ENCODE assay signal across 8 cellular contexts in the genomic region with DNA sequence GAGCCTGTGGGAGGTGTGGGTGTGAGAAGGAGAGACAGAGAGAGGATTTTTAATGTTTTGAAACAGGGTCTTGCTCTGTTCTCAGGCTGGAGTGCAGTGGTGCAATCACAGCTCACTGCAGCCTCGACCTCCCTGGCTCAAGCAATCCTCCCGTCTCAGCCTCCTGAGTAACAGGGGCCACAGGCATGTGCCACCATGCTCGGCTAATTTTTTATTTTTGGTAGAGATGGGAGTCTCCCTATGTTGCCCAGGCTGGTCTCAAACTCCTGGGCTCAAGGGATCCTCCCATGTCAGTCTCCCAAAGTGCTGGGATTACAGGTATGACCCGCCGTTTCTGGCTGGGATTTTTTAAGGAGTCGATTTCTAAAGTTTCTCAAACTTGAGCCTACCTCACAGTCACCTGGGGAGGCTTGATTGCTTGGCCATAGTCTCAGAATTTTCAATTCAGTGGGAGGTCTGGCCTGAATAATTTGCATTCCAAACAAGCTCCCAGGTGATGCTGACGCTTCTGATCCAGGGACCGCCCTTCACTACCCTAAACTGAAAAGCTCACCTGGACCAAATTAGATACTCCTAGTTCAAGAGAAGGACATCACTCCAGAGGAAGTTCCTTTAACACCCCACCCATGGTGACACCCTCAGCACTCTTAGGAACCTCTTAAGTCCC.
A peak's percentile ranks its signal among the peaks of the same experiment; 100 is the strongest.
DNase-seq lines count a peak whose midpoint lies in the region; ATAC-seq and TF ChIP-seq lines count a peak whose summit lies in the region.

No MANE protein-coding gene starts in this region.

- H3K79me2 ChIP-seq in Karpas-422 (ENCODE audit: low read length): peaks cover 16% of the 10 kb centered on the region

- peak overlapping the region; percentile 98 for H3K27ac ChIP-seq in Karpas-422 (ENCODE audit: low read length)
- H3K27ac ChIP-seq in naive thymus-derived CD4-positive, alpha-beta T cell (ENCODE audit: low read depth, low read length): no peak overlapping the region

- H3K9me3 ChIP-seq in BE2C (no peaks in the 10 kb centered on the region), Karpas-422 (ENCODE audit: low read length) (no peaks in the 10 kb centered on the region)
- H3K9me3 ChIP-seq in naive thymus-derived CD4-positive, alpha-beta T cell (ENCODE audit: control insufficient read depth in 2 of 3, low read length in 3 of 3): no peaks in the 10 kb centered on the region

- CTCF ChIA-PET in naive thymus-derived CD4-positive, alpha-beta T cell (lab: Charles Lee): interaction anchor here (0.6 to 4.1 kb wide), 21 partner anchors 13 to 433 kb away, joined by 3 to 30 read pairs (median 4); a partner anchor contains a TSS
- CTCF ChIA-PET in GM10248 (lab: Yijun Ruan, JAX): interaction anchor here (0.6 to 13.9 kb wide), 54 partner anchors 8 to 656 kb away, joined by 3 to 277 read pairs (median 4); a partner anchor contains a TSS

- peaks cover 0 to 2% (median 0%) of the 10 kb centered on the region in 5 donors for H3K36me3 Mint-ChIP-seq in naive thymus-derived CD4-positive, alpha-beta T cell

- H3K9ac ChIP-seq in Karpas-422 (ENCODE audit: low read length): peak overlapping the region; percentile 80

- no peak overlapping the region for H2AFZ ChIP-seq in Karpas-422 (ENCODE audit: low read length)

- no peak for DNase-seq in BE2C
- DNase-seq in Karpas-422: peak; percentile 70
- no peak for DNase-seq in choroid plexus epithelial cell (ENCODE audit: low read depth)
- DNase-seq in naive thymus-derived CD4-positive, alpha-beta T cell: no peak
- DNase-seq in sciatic nerve (ENCODE audit: low spot score): no peak
- DNase-seq in amygdala (lab: John Stamatoyannopoulos, UW): no peak
- no peak for DNase-seq in GM10248 (ENCODE audit: extremely low spot score)

- POLR2A ChIA-PET in naive thymus-derived CD4-positive, alpha-beta T cell (lab: Charles Lee): interaction anchor here (0.7 kb wide), 1 partner anchor 309 kb away, joined by 3 read pairs; a partner anchor contains a TSS
- POLR2A ChIA-PET in GM10248 (lab: Yijun Ruan, JAX): interaction anchor here (0.6 to 2.7 kb wide), 6 partner anchors 15 to 212 kb away, joined by 3 to 28 read pairs (median 4); a partner anchor contains a TSS

- H3K36me3 ChIP-seq in BE2C (no peaks in the 10 kb centered on the region), Karpas-422 (ENCODE audit: insufficient read depth, low read length) (no peaks in the 10 kb centered on the region)
- no peaks in the 10 kb centered on the region for H3K36me3 ChIP-seq in naive thymus-derived CD4-positive, alpha-beta T cell (ENCODE audit: control insufficient read depth in 2 of 3, insufficient read depth in 3 of 3, low read length in 3 of 3)

- no peaks in the 10 kb centered on the region for H4K20me1 ChIP-seq in Karpas-422 (ENCODE audit: insufficient read depth, low read depth, low read length)

- H3K4me3 Mint-ChIP-seq in naive thymus-derived CD4-positive, alpha-beta T cell: peak overlapping the region; percentile 73 to 94 (median 89)

- H3K9me2 ChIP-seq in Karpas-422 (replicated peaks; ENCODE audit: insufficient read depth, low read length): no peaks in the 10 kb centered on the region

- intact Hi-C loops in naive thymus-derived CD4-positive, alpha-beta T cell (cut with micrococcal nuclease): loop anchor here (1.0 to 2.0 kb wide), 2 partner anchors 28 kb away; no protein-coding TSS in a partner anchor
- intact Hi-C loops in sciatic nerve (cut with DNase I): loop anchor here (5.0 kb wide), 1 partner anchor 124 kb away; no protein-coding TSS in a partner anchor

- H3K27me3 ChIP-seq in BE2C: no peaks in the 10 kb centered on the region
- no peaks in the 10 kb centered on the region for H3K27me3 ChIP-seq in Karpas-422 (ENCODE audit: low read length)
- H3K27me3 ChIP-seq in naive thymus-derived CD4-positive, alpha-beta T cell (ENCODE audit: control insufficient read depth in 2 of 2, insufficient read depth in 2 of 2, low read length in 2 of 2): no peaks in the 10 kb centered on the region

- no peaks in the 10 kb centered on the region for H3K9me3 Mint-ChIP-seq in naive thymus-derived CD4-positive, alpha-beta T cell

- TF ChIP-seq CTCF in BE2C (IDR thresholded peaks at IDR 0.05; ENCODE audit: low read depth, low read length): no peak
- TF ChIP-seq CTCF in choroid plexus epithelial cell (conservative IDR thresholded peaks at IDR 0.05; ENCODE audit: low read depth, low read length): no peak
- TF ChIP-seq CTCF in GM10248 (IDR thresholded peaks at IDR 0.05; ENCODE audit: control extremely low read depth, extremely low read depth, low read depth, missing control alignments): no peak

- H3K4me3 ChIP-seq in BE2C (ENCODE audit: low read depth, low read length) (peak overlapping the region; percentile 51), Karpas-422 (ENCODE audit: low read length) (peak overlapping the region; percentile 74), choroid plexus epithelial cell (ENCODE audit: low read depth, low read length) (peak overlapping the region; percentile 60)
- peak overlapping the region; percentile 77 for H3K4me3 ChIP-seq in naive thymus-derived CD4-positive, alpha-beta T cell (ENCODE audit: low read length)

- H3K27ac Mint-ChIP-seq in naive thymus-derived CD4-positive, alpha-beta T cell: peak overlapping the region in 4 of 9 donors; percentile 57 to 90 (median 87)

- H3K4me1 Mint-ChIP-seq in naive thymus-derived CD4-positive, alpha-beta T cell: peaks cover 3 to 25% (median 16%) of the 10 kb centered on the region in 7 donors

- no peak for ATAC-seq in naive thymus-derived CD4-positive, alpha-beta T cell
- no peak for ATAC-seq in sciatic nerve
- no peak for ATAC-seq in HG03521 (IDR thresholded peaks at IDR 0.05; ENCODE audit: unreplicated experiment)

- peak overlapping the region; percentile 92 for H3K4me2 ChIP-seq in Karpas-422 (ENCODE audit: low read depth, low read length, poor library complexity, severe bottlenecking)

- no peaks in the 10 kb centered on the region for H3K27me3 Mint-ChIP-seq in naive thymus-derived CD4-positive, alpha-beta T cell

- H3K4me1 ChIP-seq in BE2C (no peaks in the 10 kb centered on the region), Karpas-422 (ENCODE audit: low read length) (peaks cover 82% of the 10 kb centered on the region)
- peaks cover 6 to 11% of the 10 kb centered on the region in 2 donors for H3K4me1 ChIP-seq in naive thymus-derived CD4-positive, alpha-beta T cell (ENCODE audit: control insufficient read depth in 2 of 2, insufficient read depth in 2 of 2, low read length in 2 of 2)
